ENCODE assay signal across 19 cellular contexts in the genomic region with DNA sequence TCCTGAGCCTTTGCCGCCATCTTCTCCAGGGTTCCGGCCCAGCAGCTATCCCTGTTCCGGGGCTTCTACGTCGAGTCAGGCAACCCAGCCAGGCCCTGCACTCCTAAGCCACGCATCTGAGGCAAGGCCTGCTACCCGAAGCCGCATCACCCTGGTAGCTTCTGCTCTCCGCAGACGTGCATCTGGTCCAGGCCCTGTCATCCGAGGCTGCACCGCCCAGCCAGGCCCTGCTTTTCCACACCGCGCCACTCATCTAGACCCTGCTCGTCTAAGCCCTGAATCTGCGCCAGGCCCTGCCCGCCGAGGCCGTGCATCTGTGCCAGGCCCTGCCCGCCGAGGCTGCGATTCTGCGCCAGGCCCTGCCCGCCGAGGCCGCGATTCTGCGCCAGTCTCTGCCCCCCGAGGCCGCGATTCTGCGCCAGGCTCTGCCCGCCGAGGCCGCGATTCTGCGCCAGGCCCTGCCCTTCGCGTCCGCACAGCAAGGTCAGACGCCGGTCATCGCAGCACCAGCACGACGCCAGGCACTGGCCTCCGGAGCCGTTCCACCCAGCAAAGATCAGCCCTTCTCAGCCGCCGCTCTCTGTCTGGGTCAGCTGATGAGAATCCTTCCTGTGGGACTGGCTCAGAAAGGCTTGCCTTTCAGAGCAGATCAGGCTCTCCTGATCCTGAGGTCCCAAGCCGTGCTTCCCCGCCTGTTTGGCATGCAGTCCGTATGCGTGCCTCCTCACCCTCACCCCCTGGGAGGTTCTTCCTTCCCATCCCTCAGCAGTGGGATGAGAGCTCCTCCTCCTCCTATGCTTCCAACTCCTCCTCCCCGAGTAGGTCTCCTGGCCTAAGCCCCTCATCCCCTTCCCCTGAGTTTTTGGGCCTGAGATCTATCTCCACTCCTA.
DNase-seq lines count a peak whose midpoint lies in the region; ATAC-seq and TF ChIP-seq lines count a peak whose summit lies in the region.
"Had no signal": no experiment of that assay in that cellular context is flagged by ENCODE, and none has a peak within 500 bp of the region (broad histone marks: within the 10 kb centered on the region; RNA-seq: fewer than 3 reads in every experiment).

No MANE protein-coding gene starts in this region.

- H2AK5ac ChIP-seq in IMR-90 (ENCODE audit: low read depth, low read length) (no peak overlapping the region), neuronal stem cell (ENCODE audit: low read depth, low read length) (no peak overlapping the region)

- WGBS in IMR-90 (ENCODE audit: extremely low coverage in 2 of 2, insufficient read length in 1 of 2), 2 experiments: 88% methylated on average over 28 of the region's 54 CpGs; no CpG with 5 or more reads in 1 of the 2 experiments
- WGBS in neuronal stem cell (ENCODE audit: extremely low coverage in 2 of 2, insufficient read length in 2 of 2, insufficient replicate concordance in 1 of 2), 2 donors: no CpG with 5 or more reads among the region's 54 CpGs

- H3K27ac ChIP-seq in IMR-90 (ENCODE audit: insufficient read depth, low read length) (no peak overlapping the region), lower lobe of right lung (no peak overlapping the region), neural progenitor cell (no peak overlapping the region), neuronal stem cell (replicated peaks; ENCODE audit: low read length) (no peak overlapping the region)
- H3K27ac ChIP-seq: 22Rv1, A549, C4-2B, HL-60 had no signal

- H3K23ac ChIP-seq in IMR-90 (ENCODE audit: low read depth, low read length) (no peak overlapping the region), neuronal stem cell (ENCODE audit: low read depth, low read length, poor library complexity) (no peak overlapping the region)

- H3K27me3 ChIP-seq in IMR-90 (ENCODE audit: control insufficient read depth, insufficient read depth, low read length): no peaks in the 10 kb centered on the region; the same call in 1 of the 2 replicates
- no peaks in the 10 kb centered on the region for H3K27me3 ChIP-seq in lower lobe of right lung (ENCODE audit: low read depth)
- H3K27me3 ChIP-seq in neural progenitor cell: no peaks in the 10 kb centered on the region
- H3K27me3 ChIP-seq in neuronal stem cell (ENCODE audit: control insufficient read depth in 3 of 3, insufficient read depth in 3 of 3, low read depth in 1 of 3, low read length in 3 of 3): peaks cover 0 to 3% (median 0%) of the 10 kb centered on the region in 3 experiments

- peaks cover 2% of the 10 kb centered on the region for H3K27me3 Mint-ChIP-seq in neural progenitor cell (ENCODE audit: insufficient read depth, low read depth)
- H3K27me3 Mint-ChIP-seq: CD4-positive, alpha-beta T cell had no signal

- no peaks in the 10 kb centered on the region for H3K79me2 ChIP-seq in neural progenitor cell (ENCODE audit: low read depth)

- H3K9me1 ChIP-seq in IMR-90 (ENCODE audit: insufficient read depth, low read length): no peaks in the 10 kb centered on the region

- no peak overlapping the region for H3K9ac ChIP-seq in IMR-90 (ENCODE audit: low read depth, low read length)
- H3K9ac ChIP-seq in neural progenitor cell: no peak overlapping the region
- no peak overlapping the region for H3K9ac ChIP-seq in neuronal stem cell (ENCODE audit: low read depth, low read length, poor library complexity)

- intact Hi-C loops in IMR-90 (cut with micrococcal nuclease): no loop called here
- intact Hi-C loops in lower lobe of right lung (cut with DNase I): no loop called here

- CTCF ChIA-PET in IMR-90 (lab: Yijun Ruan, JAX): no interaction called here

- H4K91ac ChIP-seq in IMR-90 (ENCODE audit: insufficient read depth, low read depth, low read length): no peak overlapping the region
- no peak overlapping the region for H4K91ac ChIP-seq in neuronal stem cell (ENCODE audit: low read depth, low read length, poor library complexity)

- H3K4me3 Mint-ChIP-seq in neural progenitor cell: peak overlapping the region; percentile 27
- H3K4me3 Mint-ChIP-seq: CD4-positive, alpha-beta T cell had no signal

- H3K9me3 ChIP-seq in IMR-90 (ENCODE audit: control insufficient read depth, insufficient read depth, low read length): peaks cover 5% of the 10 kb centered on the region; the same call in 1 of the 2 replicates
- no peaks in the 10 kb centered on the region for H3K9me3 ChIP-seq in lower lobe of right lung
- H3K9me3 ChIP-seq in neural progenitor cell (ENCODE audit: low read depth): no peaks in the 10 kb centered on the region
- H3K9me3 ChIP-seq in neuronal stem cell (replicated peaks in 1 of 2; ENCODE audit: control insufficient read depth in 2 of 2, insufficient read depth in 1 of 2, low read depth in 1 of 2, low read length in 2 of 2): no peaks in the 10 kb centered on the region
- H3K9me3 ChIP-seq: A549 had no signal

- dilution Hi-C loops in IMR-90 (cut with HindIII; ENCODE audit: low sequenced_read_pairs, unreplicated experiment): no loop called here

- in situ Hi-C loops in IMR-90 (cut with MboI; ENCODE audit: low sequenced_read_pairs): no loop called here

- H2AFZ ChIP-seq in IMR-90 (replicated peaks; ENCODE audit: low read length, poor library complexity) (peak overlapping the region; percentile 6), neural progenitor cell (replicated peaks) (no peak overlapping the region), neuronal stem cell (ENCODE audit: low read length) (no peak overlapping the region)

- H3K27ac Mint-ChIP-seq in neural progenitor cell: peak overlapping the region; percentile 81
- H3K27ac Mint-ChIP-seq: CD4-positive, alpha-beta T cell had no signal

- H2BK120ac ChIP-seq in IMR-90 (ENCODE audit: low read depth, low read length): no peak overlapping the region
- H2BK120ac ChIP-seq in neuronal stem cell (ENCODE audit: low read depth, low read length): no peak overlapping the region

- H3K56ac ChIP-seq in IMR-90 (ENCODE audit: extremely low read depth, insufficient read depth, low read length): no peak overlapping the region

- H3K9me3 Mint-ChIP-seq in neural progenitor cell: peaks cover 8% of the 10 kb centered on the region
- H3K9me3 Mint-ChIP-seq: CD4-positive, alpha-beta T cell had no signal

- H3K4me3 ChIP-seq in IMR-90 (ENCODE audit: insufficient read depth, low read depth, low read length) (no peak overlapping the region), lower lobe of right lung (no peak overlapping the region), neural progenitor cell (no peak overlapping the region), neuronal stem cell (ENCODE audit: low read length in 2 of 2) (no peak overlapping the region)
- H3K4me3 ChIP-seq: A549, GM12878, K562 had no signal

- peak; percentile 12 for DNase-seq in Daoy (ENCODE audit: low read depth)
- DNase-seq in IMR-90: no peak
- DNase-seq in lower lobe of right lung: peak; percentile 36
- DNase-seq in neural progenitor cell (ENCODE audit: low spot score): no peak
- no peak for DNase-seq in COLO668 (lab: John Stamatoyannopoulos, UW; ENCODE audit: unreplicated experiment)
- no peak for DNase-seq in germinal center (ENCODE audit: low spot score)
- no peak for DNase-seq in neuronal stem cell (ENCODE audit: low spot score)
- DNase-seq: AML-193; Calu3; CD4-positive, alpha-beta T cell; DMS79 treated with DMSO at 0.1 percent for 48 hours; EL had no signal

- POLR2A ChIA-PET in IMR-90 (lab: Charles Lee; ENCODE audit: unreplicated experiment): no interaction called here

- no peak overlapping the region for H4K8ac ChIP-seq in IMR-90 (ENCODE audit: low read depth in 2 of 2, low read length in 2 of 2)
- no peak overlapping the region for H4K8ac ChIP-seq in neuronal stem cell (ENCODE audit: low read depth, low read length)

- no peak overlapping the region for H2BK20ac ChIP-seq in IMR-90 (ENCODE audit: low read depth, low read length)

- H3K36me3 ChIP-seq in IMR-90 (ENCODE audit: control insufficient read depth, insufficient read depth, low read length): no peaks in the 10 kb centered on the region
- H3K36me3 ChIP-seq in lower lobe of right lung: no peaks in the 10 kb centered on the region
- no peaks in the 10 kb centered on the region for H3K36me3 ChIP-seq in neural progenitor cell
- no peaks in the 10 kb centered on the region for H3K36me3 ChIP-seq in neuronal stem cell (replicated peaks in 1 of 2; ENCODE audit: control insufficient read depth in 2 of 2, insufficient read depth in 2 of 2, low read length in 2 of 2)

- no peak overlapping the region for H4K5ac ChIP-seq in IMR-90 (ENCODE audit: low read depth, low read length)

- H3K4me1 Mint-ChIP-seq in neural progenitor cell: peaks cover 5% of the 10 kb centered on the region

- H4K20me1 ChIP-seq in IMR-90 (ENCODE audit: insufficient read depth, low read length): no peaks in the 10 kb centered on the region
- no peaks in the 10 kb centered on the region for H4K20me1 ChIP-seq in neural progenitor cell (ENCODE audit: low read depth)

- BruUV-seq in IMR-90 (replicated peaks; lab: Mats Ljungman, UMichigan): no TSS peak

- no peak overlapping the region for H2BK15ac ChIP-seq in IMR-90 (ENCODE audit: low read depth, low read length)
- no peak overlapping the region for H2BK15ac ChIP-seq in neuronal stem cell (ENCODE audit: low read length)

- H3K4ac ChIP-seq in IMR-90 (ENCODE audit: low read depth, low read length): no peak overlapping the region
- no peak overlapping the region for H3K4ac ChIP-seq in neuronal stem cell (ENCODE audit: low read length)

- TF ChIP-seq RAD21 in IMR-90 (IDR thresholded peaks at IDR 0.05; ENCODE audit: low read length): no peak

- H3K4me1 ChIP-seq in IMR-90 (ENCODE audit: control insufficient read depth, insufficient read depth, low read length) (no peaks in the 10 kb centered on the region), lower lobe of right lung (no peaks in the 10 kb centered on the region), neural progenitor cell (no peaks in the 10 kb centered on the region), neuronal stem cell (ENCODE audit: control insufficient read depth in 2 of 2, insufficient read depth in 1 of 2, low read depth in 1 of 2, low read length in 2 of 2) (no peaks in the 10 kb centered on the region)
- H3K4me1 ChIP-seq: A549 had no signal

- no peak overlapping the region for H2AK9ac ChIP-seq in IMR-90 (replicated peaks; ENCODE audit: low read depth, low read length, poor library complexity)

- H2BK5ac ChIP-seq in IMR-90 (ENCODE audit: low read depth, low read length, poor library complexity, severe bottlenecking) (no peak overlapping the region), neuronal stem cell (ENCODE audit: low read length) (no peak overlapping the region)

- H3K14ac ChIP-seq in IMR-90 (replicated peaks; ENCODE audit: low read depth, low read length) (no peak overlapping the region), neuronal stem cell (ENCODE audit: low read length) (no peak overlapping the region)

- H3F3A ChIP-seq in neural progenitor cell (ENCODE audit: low read depth): no peaks in the 10 kb centered on the region

- H3K36me3 Mint-ChIP-seq in neural progenitor cell: no peaks in the 10 kb centered on the region

- H3K4me2 ChIP-seq in IMR-90 (ENCODE audit: low read depth, low read length): no peak overlapping the region
- H3K4me2 ChIP-seq in neural progenitor cell: no peak overlapping the region
- H3K4me2 ChIP-seq in neuronal stem cell (ENCODE audit: insufficient read depth, low read length, poor library complexity, severe bottlenecking): no peak overlapping the region
- H3K4me2 ChIP-seq: A549 had no signal

- H2BK12ac ChIP-seq in neuronal stem cell (ENCODE audit: low read length): no peak overlapping the region

- ATAC-seq in IMR-90 (ENCODE audit: low read depth) (no peak), lower lobe of right lung (no peak), HG02610 (IDR thresholded peaks at IDR 0.05; ENCODE audit: unreplicated experiment) (no peak)
- ATAC-seq: A549, GM12878, K562 had no signal

- TF ChIP-seq POLR2A in IMR-90 (IDR thresholded peaks at IDR 0.05; ENCODE audit: low read depth, low read length): no peak

- no peak overlapping the region for H3K18ac ChIP-seq in IMR-90 (ENCODE audit: low read depth, low read length)
- no peak overlapping the region for H3K18ac ChIP-seq in neuronal stem cell (ENCODE audit: low read length)

- TF ChIP-seq CTCF in IMR-90 (conservative IDR thresholded peaks at IDR 0.05; ENCODE audit: low read depth, low read length): no peak
- TF ChIP-seq CTCF in lower lobe of right lung (IDR thresholded peaks at IDR 0.05): no peak
- TF ChIP-seq CTCF in neural progenitor cell (IDR thresholded peaks at IDR 0.05): no peak

- H3K79me1 ChIP-seq in IMR-90 (ENCODE audit: low read depth in 1 of 2, low read length in 2 of 2) (no peaks in the 10 kb centered on the region), neuronal stem cell (ENCODE audit: low read depth, low read length) (no peaks in the 10 kb centered on the region)

Comparison
In these comparisons a context has a peak if more than half of its experiments do, and no peak if none do; other contexts are left out.
1. DNase-seq: peak in Daoy (single experiment) and lower lobe of right lung (single experiment); none in IMR-90 (single experiment), neural progenitor cell (single experiment), COLO668 (single experiment), germinal center (single experiment) and neuronal stem cell (single experiment).